In genomic region chr9:69036319-69036718, GRCh38 we compare ENCODE assay signal across 8 cellular contexts. TPM values are rescaled to one million over a fixed set of nuclear protein-coding genes. Genes with fewer than 3 reads are reported as not detected.
A peak's percentile ranks its signal among the peaks of the same experiment; 100 is the strongest.
DNase-seq lines count a peak whose midpoint lies in the region; ATAC-seq, FAIRE-seq and TF ChIP-seq lines count a peak whose summit lies in the region.

No MANE protein-coding gene starts in this region.

- H3K9ac ChIP-seq in HUES6 (ENCODE audit: low read length), result peak overlapping the region; percentile 82

- DNase-seq in A549 (ENCODE audit: low read depth in 1 of 2, low spot score in 1 of 2) (peak in 1 of 2 experiments; percentile 31), hepatic stellate cell (ENCODE audit: low spot score) (peak; percentile 14), RCC 7860 (ENCODE audit: low spot score) (no peak)
- DNase-seq in activated naive CD4-positive, alpha-beta T cell treated with anti-CD3 and anti-CD28 coated beads, Interleukin-2, amount 50 U/mL, for 16 hours, result peak; percentile 15

- H3K27ac ChIP-seq in A549, result peak overlapping the region; percentile 93 to 98
- peak overlapping the region; percentile 81; the same call in 1 of the 2 replicates for H3K27ac ChIP-seq in HUES6 (ENCODE audit: low read depth, low read length)
- H3K27ac ChIP-seq in skin epidermis, result peak overlapping the region in 19 of 21 experiments; percentile 45 to 91 (median 80)

- TF ChIP-seq EP300 in A549 (IDR thresholded peaks at IDR 0.05), result no peak

- under 1% methylated on average over 14 of the region's 14 CpGs for WGBS in A549 (ENCODE audit: missing lambda C conversion rate)

- no peak for TF ChIP-seq CTCF in A549 (IDR thresholded peaks at IDR 0.05)

- H3K4me1 ChIP-seq in A549 (peaks cover 7% of the 10 kb centered on the region; the same call in 2 of the 3 replicates), HUES6 (ENCODE audit: control insufficient read depth, insufficient read depth, low read length) (peaks cover 5% of the 10 kb centered on the region; the same call in 1 of the 2 replicates)

- peak overlapping the region; percentile 90 for H3K4me2 ChIP-seq in A549

- H3K27me3 ChIP-seq in HUES6 (ENCODE audit: control insufficient read depth, insufficient read depth, low read length), result no peaks in the 10 kb centered on the region

- TF ChIP-seq RAD21 in A549 (conservative IDR thresholded peaks at IDR 0.05 in 1 of 2, IDR thresholded peaks at IDR 0.05 in 1 of 2), result no peak

- H3K4me3 ChIP-seq in A549, result peak overlapping the region; percentile 70
- peak overlapping the region; percentile 96 for H3K4me3 ChIP-seq in HUES6 (ENCODE audit: low read depth, low read length)
- H3K4me3 ChIP-seq in skin epidermis, result peak overlapping the region; percentile 49 to 77 (median 61)

- CTCF ChIA-PET in A549 (lab: Yijun Ruan, JAX), result interaction anchor here (0.6 to 7.6 kb wide), 20 partner anchors 12 to 1605 kb away, joined by 3 to 90 read pairs (median 4); no protein-coding TSS in a partner anchor

- POLR2A ChIA-PET in A549 (lab: Yijun Ruan, JAX), result interaction anchor here (1.0 to 2.2 kb wide), 5 partner anchors 8 to 157 kb away, joined by 3 to 14 read pairs (median 6); no protein-coding TSS in a partner anchor

- no peak for FAIRE-seq in A549 (lab: Jason Lieb, UNC)
- no peak for FAIRE-seq in RCC 7860 (lab: Jason Lieb, UNC)

- no peaks in the 10 kb centered on the region for H3K36me3 ChIP-seq in HUES6 (ENCODE audit: control insufficient read depth, insufficient read depth, low read length)

- peak in 1 of 2 experiments; percentile 25; a peak in 2 of 6 replicates for ATAC-seq in A549
- ATAC-seq in GM19023 (IDR thresholded peaks at IDR 0.05; ENCODE audit: unreplicated experiment), result peak; percentile 35
- no peak for ATAC-seq in GM21723 (IDR thresholded peaks at IDR 0.05; ENCODE audit: unreplicated experiment)

- no peaks in the 10 kb centered on the region for H3K9me3 ChIP-seq in A549
- no peaks in the 10 kb centered on the region; the same call in 1 of the 2 replicates for H3K9me3 ChIP-seq in HUES6 (ENCODE audit: control insufficient read depth, insufficient read depth, low read depth, low read length)

- TF ChIP-seq POLR2A in A549 (IDR thresholded peaks at IDR 0.05; ENCODE audit: low read length), result no peak

TF ChIP-seq in A549, 52 proteins besides CTCF, POLR2A, EP300 and RAD21:
- TF ChIP-seq HDAC2 (IDR thresholded peaks at IDR 0.05) (0 out of 2 replicates have a peak, but pooled peaks have one; percentile 18), ESRRA (IDR thresholded peaks at IDR 0.05; ENCODE audit: borderline replicate concordance, low read length) (0 out of 2 replicates have a peak, but pooled peaks have one; percentile 29), KDM5A (IDR thresholded peaks at IDR 0.05) (no peak)
- TF ChIP-seq, protein P1, sequence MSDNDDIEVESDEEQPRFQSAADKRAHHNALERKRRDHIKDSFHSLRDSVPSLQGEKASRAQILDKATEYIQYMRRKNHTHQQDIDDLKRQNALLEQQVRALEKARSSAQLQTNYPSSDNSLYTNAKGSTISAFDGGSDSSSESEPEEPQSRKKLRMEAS (IDR thresholded peaks at IDR 0.05), result no peak
- TF ChIP-seq, protein P2, sequence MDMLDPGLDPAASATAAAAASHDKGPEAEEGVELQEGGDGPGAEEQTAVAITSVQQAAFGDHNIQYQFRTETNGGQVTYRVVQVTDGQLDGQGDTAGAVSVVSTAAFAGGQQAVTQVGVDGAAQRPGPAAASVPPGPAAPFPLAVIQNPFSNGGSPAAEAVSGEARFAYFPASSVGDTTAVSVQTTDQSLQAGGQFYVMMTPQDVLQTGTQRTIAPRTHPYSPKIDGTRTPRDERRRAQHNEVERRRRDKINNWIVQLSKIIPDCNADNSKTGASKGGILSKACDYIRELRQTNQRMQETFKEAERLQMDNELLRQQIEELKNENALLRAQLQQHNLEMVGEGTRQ (IDR thresholded peaks at IDR 0.05), result no peak

RNA-seq across cellular contexts. Expression of gene FXN, which starts 0.8 kb away (rescaled TPM):
- 22.5 and 26.0 TPM in 2 replicates for polyA plus RNA-seq in A549 (2011; rRNA removed)
- polyA plus RNA-seq in A549 (2012; cell fraction: cytosol; rRNA removed), result 23.0 and 25.8 TPM in 2 replicates
- polyA plus RNA-seq in A549 (2012; cell fraction: nucleus; rRNA removed), result 8.1 and 15.4 TPM in 2 replicates
- polyA plus RNA-seq in A549 (2017; fragmentation: RNase III; extraction: RNeasy Plus Mini Kit Qiagen cat#74134 plus additional on column Dnase treatment), result 20.5 to 22.5 TPM (median 22.4 TPM) in 3 replicates
- polyA minus RNA-seq in A549 (2011; rRNA and poly(A)+ RNA removed), result 13.4 and 14.5 TPM in 2 replicates

RNA-seq across cellular contexts. Expression of gene PRKACG, which starts 22.4 kb away (rescaled TPM):
- polyA plus RNA-seq in A549 (2011; rRNA removed) (not detected in 2 replicates), A549 (2017; fragmentation: RNase III; extraction: RNeasy Plus Mini Kit Qiagen cat#74134 plus additional on column Dnase treatment) (not detected in 3 replicates)
- polyA plus RNA-seq in A549 (2012; cell fraction: cytosol; rRNA removed), result not detected in 2 replicates
- polyA plus RNA-seq in A549 (2012; cell fraction: nucleus; rRNA removed), result not detected in 2 replicates
- polyA minus RNA-seq in A549 (2011; rRNA and poly(A)+ RNA removed), result not detected in 2 replicates
